Comparison of ENCODE assay signal across 12 cellular contexts in the genomic region with DNA sequence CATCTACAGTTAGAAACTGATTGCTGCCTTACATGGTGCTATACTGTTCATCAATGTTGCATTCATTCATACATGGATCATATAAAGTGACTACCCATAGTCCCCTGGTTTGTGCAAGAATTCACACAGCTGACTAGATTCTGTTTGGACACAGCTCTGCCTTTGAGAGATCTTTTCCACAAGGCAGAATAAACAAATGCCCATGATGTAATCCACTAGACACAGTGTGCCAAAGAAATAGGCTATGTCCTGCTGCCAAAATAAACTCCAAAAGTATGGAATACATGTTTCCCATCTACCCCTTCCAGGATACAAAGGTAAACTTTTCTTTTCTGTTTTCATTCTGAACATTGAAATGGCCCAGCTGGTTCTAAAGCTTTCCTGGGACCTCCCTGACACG.
DNase-seq lines count a peak whose midpoint lies in the region; ATAC-seq and TF ChIP-seq lines count a peak whose summit lies in the region.
"Had no signal": no experiment of that assay in that cellular context is flagged by ENCODE, and none has a peak within 500 bp of the region (broad histone marks: within the 10 kb centered on the region; RNA-seq: fewer than 3 reads in every experiment).

No MANE protein-coding gene starts in this region.

- DNase-seq in DMS53 (lab: John Stamatoyannopoulos, UW), result peak; percentile 61
- DNase-seq in NCI-H774 (lab: John Stamatoyannopoulos, UW), result peak; percentile 52
- peak; percentile 88 for DNase-seq in fibroblast of peridontal ligament (ENCODE audit: extremely low read depth)
- DNase-seq in osteocyte (ENCODE audit: extremely low spot score, unreplicated experiment), result no peak
- no peak for DNase-seq in activated CD8-positive, alpha-beta T cell treated with anti-CD3 and anti-CD28 coated beads for 36 hours
- no peak for DNase-seq in RKO (ENCODE audit: low spot score)
- DNase-seq in AML-193 (lab: John Stamatoyannopoulos, UW), result no peak
- DNase-seq: activated effector memory CD4-positive, alpha-beta T cell treated with anti-CD3 and anti-CD28 coated beads, Interleukin-2, amount 50 U/mL, for 16 hours; CD4-positive, CD25-positive, alpha-beta regulatory T cell; NCI-H2171 had no signal

- CTCF ChIA-PET in activated CD8-positive, alpha-beta T cell treated with anti-CD3 and anti-CD28 coated beads for 36 hours (lab: Charles Lee), result no interaction called here

- no peaks in the 10 kb centered on the region for H3K9me3 Mint-ChIP-seq in osteocyte (ENCODE audit: unreplicated experiment)
- no peaks in the 10 kb centered on the region for H3K9me3 Mint-ChIP-seq in activated CD8-positive, alpha-beta T cell treated with anti-CD3 and anti-CD28 coated beads for 36 hours
- H3K9me3 Mint-ChIP-seq: CD4-positive, CD25-positive, alpha-beta regulatory T cell; T-helper 1 cell treated with Interleukin-12 subunit alpha and Interleukin-12 subunit beta and Interleukin-4 antibody, amounts not matched to agents 30 μg/mL and 1 μg/mL, for 36 hours had no signal

- H3K4me1 Mint-ChIP-seq in osteocyte (ENCODE audit: unreplicated experiment), result peaks cover 11% of the 10 kb centered on the region
- H3K4me1 Mint-ChIP-seq in activated CD8-positive, alpha-beta T cell treated with anti-CD3 and anti-CD28 coated beads for 36 hours (ENCODE audit: low read depth), result no peaks in the 10 kb centered on the region
- H3K4me1 Mint-ChIP-seq: CD4-positive, CD25-positive, alpha-beta regulatory T cell had no signal

- H3K27ac Mint-ChIP-seq in osteocyte (ENCODE audit: unreplicated experiment), result peak overlapping the region; percentile 20
- no peak overlapping the region for H3K27ac Mint-ChIP-seq in activated CD8-positive, alpha-beta T cell treated with anti-CD3 and anti-CD28 coated beads for 36 hours
- H3K27ac Mint-ChIP-seq: CD4-positive, CD25-positive, alpha-beta regulatory T cell; T-helper 1 cell treated with Interleukin-12 subunit alpha and Interleukin-12 subunit beta and Interleukin-4 antibody, amounts not matched to agents 30 μg/mL and 1 μg/mL, for 36 hours had no signal

- intact Hi-C loops in activated CD8-positive, alpha-beta T cell treated with anti-CD3 and anti-CD28 coated beads for 36 hours (cut with micrococcal nuclease), result no loop called here

- TF ChIP-seq CTCF in osteocyte (IDR thresholded peaks at IDR 0.05), result no peak
- TF ChIP-seq CTCF in activated CD8-positive, alpha-beta T cell treated with anti-CD3 and anti-CD28 coated beads for 36 hours (IDR thresholded peaks at IDR 0.05), result no peak

- no peak for ATAC-seq in activated CD8-positive, alpha-beta T cell treated with anti-CD3 and anti-CD28 coated beads for 36 hours
- no peak for ATAC-seq in GM18868 (IDR thresholded peaks at IDR 0.05; ENCODE audit: unreplicated experiment)

- no peak overlapping the region for H3K4me3 Mint-ChIP-seq in osteocyte (ENCODE audit: unreplicated experiment)
- no peak overlapping the region for H3K4me3 Mint-ChIP-seq in activated CD8-positive, alpha-beta T cell treated with anti-CD3 and anti-CD28 coated beads for 36 hours
- H3K4me3 Mint-ChIP-seq: T-helper 1 cell treated with Interleukin-12 subunit alpha and Interleukin-12 subunit beta and Interleukin-4 antibody, amounts not matched to agents 30 μg/mL and 1 μg/mL, for 36 hours had no signal

- POLR2A ChIA-PET in activated CD8-positive, alpha-beta T cell treated with anti-CD3 and anti-CD28 coated beads for 36 hours (lab: Charles Lee), result no interaction called here

- no peaks in the 10 kb centered on the region for H3K36me3 Mint-ChIP-seq in osteocyte (ENCODE audit: unreplicated experiment)
- no peaks in the 10 kb centered on the region for H3K36me3 Mint-ChIP-seq in activated CD8-positive, alpha-beta T cell treated with anti-CD3 and anti-CD28 coated beads for 36 hours (ENCODE audit: low read depth)
- H3K36me3 Mint-ChIP-seq: CD4-positive, CD25-positive, alpha-beta regulatory T cell had no signal

- H3K27me3 Mint-ChIP-seq in osteocyte (ENCODE audit: unreplicated experiment), result no peaks in the 10 kb centered on the region
- H3K27me3 Mint-ChIP-seq in activated CD8-positive, alpha-beta T cell treated with anti-CD3 and anti-CD28 coated beads for 36 hours, result no peaks in the 10 kb centered on the region

Comparison
In these comparisons a context has a peak if more than half of its experiments do, and no peak if none do; other contexts are left out.
1. DNase-seq: peak in DMS53 (single experiment), NCI-H774 (single experiment) and fibroblast of peridontal ligament (single experiment); none in osteocyte (single experiment), activated CD8-positive, alpha-beta T cell treated with anti-CD3 and anti-CD28 coated beads for 36 hours (single experiment), RKO (single experiment) and AML-193 (0 of 2).